24 cellular contexts compared by ENCODE assay signal in the genomic region with DNA sequence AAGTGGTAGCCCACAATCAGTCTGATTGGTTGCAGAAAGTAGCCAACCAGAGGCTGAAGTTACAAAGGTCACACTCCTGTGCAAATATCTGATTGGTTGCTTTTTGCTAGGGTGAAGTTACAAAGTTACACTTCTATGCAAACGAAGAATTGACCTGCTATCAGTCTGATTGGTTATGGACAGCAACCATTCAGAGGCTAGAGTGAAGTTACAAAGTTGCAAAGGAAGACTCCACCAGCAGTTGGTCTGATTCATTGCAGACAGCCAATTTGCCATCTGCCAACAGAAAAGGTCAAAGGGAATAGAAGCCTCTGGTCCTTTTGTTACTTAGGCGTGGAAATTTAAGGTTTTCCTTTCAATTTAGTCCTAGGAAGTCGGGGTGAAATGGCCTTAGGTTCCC.
DNase-seq lines count a peak whose midpoint lies in the region; TF ChIP-seq lines count a peak whose summit lies in the region.
"Had no signal": no experiment of that assay in that cellular context is flagged by ENCODE, and none has a peak within 500 bp of the region (broad histone marks: within the 10 kb centered on the region; RNA-seq: fewer than 3 reads in every experiment).

No MANE protein-coding gene starts in this region.

- H3K4me1 ChIP-seq in osteoblast (ENCODE audit: insufficient read depth, low read length): no peaks in the 10 kb centered on the region
- H3K4me1 ChIP-seq: Caco-2, HAP-1, SJCRH30 had no signal

- H3K4me2 ChIP-seq in osteoblast (ENCODE audit: insufficient read depth, low read length): peak overlapping the region; percentile 49
- H3K4me2 ChIP-seq: GM23338, KMS-11 had no signal

- no peak overlapping the region for H3K27ac ChIP-seq in osteoblast (ENCODE audit: low read depth, low read length)
- H3K27ac ChIP-seq: C4-2B, KMS-11, SJCRH30 had no signal

- peak overlapping the region; percentile 18 for H2AFZ ChIP-seq in osteoblast (ENCODE audit: low read length)
- H2AFZ ChIP-seq: GM23338 had no signal

- no peaks in the 10 kb centered on the region for H4K20me1 ChIP-seq in osteoblast (ENCODE audit: insufficient read depth, low read length)

- H3K79me2 ChIP-seq in osteoblast (ENCODE audit: insufficient read depth, low read length): no peaks in the 10 kb centered on the region

- H3K4me3 ChIP-seq in osteoblast (ENCODE audit: insufficient read depth, low read length): no peak overlapping the region
- H3K4me3 ChIP-seq: GM23338, HAP-1, SJCRH30 had no signal

- no peaks in the 10 kb centered on the region for H3K27me3 ChIP-seq in osteoblast (ENCODE audit: insufficient read depth, low read length)
- H3K27me3 ChIP-seq: SJCRH30 had no signal

- no peaks in the 10 kb centered on the region for H3K36me3 ChIP-seq in osteoblast (ENCODE audit: insufficient read depth, low read length)
- H3K36me3 ChIP-seq: HAP-1, SJCRH30 had no signal

- peak; percentile 1 for DNase-seq in EH (ENCODE audit: low read depth)
- DNase-seq in LHCN-M2 (ENCODE audit: low read depth): peak; percentile 31
- peak; percentile 1 for DNase-seq in RPMI7951 (ENCODE audit: low read depth)
- no peak for DNase-seq in osteoblast (ENCODE audit: insufficient read length, low spot score, missing footprints)
- no peak for DNase-seq in NCI-H2171 (lab: John Stamatoyannopoulos, UW)
- DNase-seq in ureter (ENCODE audit: low spot score): no peak
- DNase-seq in NCI-H226: no peak
- DNase-seq in hypothalamus (lab: John Stamatoyannopoulos, UW): no peak
- DNase-seq: Caco-2; CD8-positive, alpha-beta T cell; DND-41; NCI-H1092; NCI-H1417 treated with DMSO at 0.1 percent for 48 hours; NCI-H1694 treated with DMSO at 0.1 percent for 48 hours; NCI-H2081; NCI-H345; NCI-H510A treated with DMSO at 0.1 percent for 48 hours; NCI-H82; T-helper 2 cell had no signal

- no peaks in the 10 kb centered on the region for H3K9me3 ChIP-seq in osteoblast (ENCODE audit: low read depth, low read length)
- H3K9me3 ChIP-seq: Caco-2, HAP-1, SJCRH30 had no signal

- TF ChIP-seq CTCF in osteoblast (IDR thresholded peaks at IDR 0.05; ENCODE audit: extremely low read depth, low read depth, low read length): no peak

Comparison
In these comparisons a context has a peak if more than half of its experiments do, and no peak if none do; other contexts are left out.
1. DNase-seq: peak in EH (single experiment), LHCN-M2 (single experiment) and RPMI7951 (single experiment); none in osteoblast (single experiment), NCI-H2171 (single experiment), ureter (single experiment), NCI-H226 (single experiment) and hypothalamus (0 of 51).